11 cellular contexts compared by ENCODE assay signal in genomic region chr9:37966443-37967271, GRCh38.
DNase-seq lines count a peak whose midpoint lies in the region; ATAC-seq and TF ChIP-seq lines count a peak whose summit lies in the region.
"Had no signal": no experiment of that assay in that cellular context is flagged by ENCODE, and none has a peak within 500 bp of the region (broad histone marks: within the 10 kb centered on the region; RNA-seq: fewer than 3 reads in every experiment).

No MANE protein-coding gene starts in this region.

- ATAC-seq in HG03135 (IDR thresholded peaks at IDR 0.05; ENCODE audit: unreplicated experiment), result peak; percentile 49

- no peaks in the 10 kb centered on the region for H3K36me3 ChIP-seq in left ventricle myocardium inferior

- peaks cover 57% of the 10 kb centered on the region for H3K4me1 Mint-ChIP-seq in chondrocyte (ENCODE audit: low read depth)
- H3K4me1 Mint-ChIP-seq in mesothelial cell of epicardium, result peaks cover 37% of the 10 kb centered on the region
- H3K4me1 Mint-ChIP-seq: IgD-negative memory B cell had no signal

- no peaks in the 10 kb centered on the region for H3K27me3 ChIP-seq in left ventricle myocardium inferior (ENCODE audit: low read depth)

- peak; percentile 23 for DNase-seq in A172 (ENCODE audit: low spot score)
- peak; percentile 51 for DNase-seq in chondrocyte (ENCODE audit: low spot score)
- DNase-seq in mesothelial cell of epicardium (ENCODE audit: low spot score in 2 of 2, unreplicated experiment in 2 of 2), result no peak
- DNase-seq in left ventricle myocardium inferior, result no peak
- no peak for DNase-seq in UCSD-AML1 (lab: John Stamatoyannopoulos, UW; ENCODE audit: unreplicated experiment)
- DNase-seq in NCI-H1105 treated with DMSO at 0.1 percent for 48 hours (lab: John Stamatoyannopoulos, UW), result no peak
- no peak for DNase-seq in cerebellar nuclear complex (lab: John Stamatoyannopoulos, UW)
- DNase-seq: GM23248, NCI-H510A treated with DMSO at 0.1 percent for 48 hours had no signal

- H3K4me1 ChIP-seq in left ventricle myocardium inferior, result peaks cover 50% of the 10 kb centered on the region

- intact Hi-C loops in left ventricle myocardium inferior (cut with micrococcal nuclease), result no loop called here

- H3K4me3 Mint-ChIP-seq in chondrocyte (ENCODE audit: unreplicated experiment), result no peak overlapping the region
- H3K4me3 Mint-ChIP-seq in mesothelial cell of epicardium, result no peak overlapping the region
- H3K4me3 Mint-ChIP-seq: IgD-negative memory B cell had no signal

- peak overlapping the region; percentile 60 for H3K27ac Mint-ChIP-seq in chondrocyte (ENCODE audit: unreplicated experiment)
- peak overlapping the region; percentile 87 for H3K27ac Mint-ChIP-seq in mesothelial cell of epicardium
- H3K27ac Mint-ChIP-seq: IgD-negative memory B cell had no signal

- no peaks in the 10 kb centered on the region for H3K9me3 ChIP-seq in left ventricle myocardium inferior (replicated peaks)

- H3K27me3 Mint-ChIP-seq in chondrocyte (ENCODE audit: low read depth) (no peaks in the 10 kb centered on the region), mesothelial cell of epicardium (ENCODE audit: low read depth) (no peaks in the 10 kb centered on the region)

- no peak overlapping the region for H3K4me3 ChIP-seq in left ventricle myocardium inferior
- H3K4me3 ChIP-seq: GM23248 had no signal

- H3K9me3 Mint-ChIP-seq in chondrocyte (ENCODE audit: low read depth), result no peaks in the 10 kb centered on the region
- no peaks in the 10 kb centered on the region for H3K9me3 Mint-ChIP-seq in mesothelial cell of epicardium
- H3K9me3 Mint-ChIP-seq: IgD-negative memory B cell had no signal

- TF ChIP-seq CTCF in chondrocyte (IDR thresholded peaks at IDR 0.05) (no peak), mesothelial cell of epicardium (IDR thresholded peaks at IDR 0.05; ENCODE audit: unreplicated experiment) (no peak), left ventricle myocardium inferior (IDR thresholded peaks at IDR 0.05; ENCODE audit: borderline replicate concordance) (no peak)

- no peak overlapping the region for H3K27ac ChIP-seq in left ventricle myocardium inferior (replicated peaks)
- H3K27ac ChIP-seq: GM23248 had no signal

- peaks cover 2% of the 10 kb centered on the region for H3K36me3 Mint-ChIP-seq in chondrocyte (ENCODE audit: low read depth)
- peaks cover 4% of the 10 kb centered on the region for H3K36me3 Mint-ChIP-seq in mesothelial cell of epicardium
- H3K36me3 Mint-ChIP-seq: IgD-negative memory B cell had no signal

Comparison
In these comparisons a context has a peak if more than half of its experiments do, and no peak if none do; other contexts are left out.
1. DNase-seq: peak in A172 (single experiment) and chondrocyte (single experiment); none in mesothelial cell of epicardium (0 of 2), left ventricle myocardium inferior (single experiment), UCSD-AML1 (single experiment), NCI-H1105 treated with DMSO at 0.1 percent for 48 hours (single experiment) and cerebellar nuclear complex (0 of 2).